In genomic region chr6:161985911-161986310, GRCh38 we compare ENCODE assay signal across 7 cellular contexts.
"Had no signal": no experiment of that assay in that cellular context is flagged by ENCODE, and none has a peak within 500 bp of the region (broad histone marks: within the 10 kb centered on the region; RNA-seq: fewer than 3 reads in every experiment).

No MANE protein-coding gene starts in this region.

- H3K9ac ChIP-seq: GM23248 had no signal

- H3K36me3 Mint-ChIP-seq: IgD-negative memory B cell had no signal

- H3K27ac ChIP-seq: GM23248, HL-60 had no signal

- H3K4me3 ChIP-seq: GM23248 had no signal

- ATAC-seq: HepG2 had no signal

- H3K4me1 Mint-ChIP-seq: IgD-negative memory B cell had no signal

- DNase-seq: GM23248, GOT3, H7, HCEC 1CT had no signal

- H2AFZ ChIP-seq: GM23248 had no signal
